ENCODE assay signal across 7 cellular contexts in genomic region chr6:137927777-137928218, GRCh38.
DNase-seq lines count a peak whose midpoint lies in the region; ATAC-seq lines count a peak whose summit lies in the region.

No MANE protein-coding gene starts in this region.

- DNase-seq in RPMI8226 (peak; percentile 77), Karpas-422 (no peak), HAP-1 (ENCODE audit: low spot score in 2 of 2) (no peak)
- peak; percentile 80 for DNase-seq in activated gamma-delta T cell treated with anti-CD3 and anti-CD28 coated beads, Interleukin-2, amount 50 U/mL, for 16 hours (ENCODE audit: low read depth)

- no peaks in the 10 kb centered on the region for H3K9me2 ChIP-seq in Karpas-422 (replicated peaks; ENCODE audit: insufficient read depth, low read length)

- H3K9me3 ChIP-seq in skeletal muscle satellite cell (replicated peaks; ENCODE audit: low read length) (no peaks in the 10 kb centered on the region), Karpas-422 (ENCODE audit: low read length) (no peaks in the 10 kb centered on the region), HAP-1 (no peaks in the 10 kb centered on the region)

- ATAC-seq in GM18909 (IDR thresholded peaks at IDR 0.05; ENCODE audit: poor library complexity, unreplicated experiment) (peak; percentile 89), HG02970 (IDR thresholded peaks at IDR 0.05; ENCODE audit: low FRiP score, unreplicated experiment) (peak; percentile 86)

- no peaks in the 10 kb centered on the region for H3K79me2 ChIP-seq in Karpas-422 (ENCODE audit: low read length)

- H3K4me1 ChIP-seq in skeletal muscle satellite cell (ENCODE audit: control insufficient read depth, insufficient read depth, low read length), result peaks cover 20% of the 10 kb centered on the region
- peaks cover 4% of the 10 kb centered on the region; the same call in 1 of the 2 replicates for H3K4me1 ChIP-seq in Karpas-422 (ENCODE audit: low read length)
- no peaks in the 10 kb centered on the region for H3K4me1 ChIP-seq in HAP-1

- in situ Hi-C loops in HAP-1 (cut with MboI; ENCODE audit: low sequenced_read_pairs), result no loop called here

- H3K27me3 ChIP-seq in skeletal muscle satellite cell (ENCODE audit: control insufficient read depth, insufficient read depth, low read length) (no peaks in the 10 kb centered on the region), Karpas-422 (ENCODE audit: low read length) (no peaks in the 10 kb centered on the region), HAP-1 (ENCODE audit: low read depth) (no peaks in the 10 kb centered on the region)

- no peaks in the 10 kb centered on the region for H4K20me1 ChIP-seq in Karpas-422 (ENCODE audit: insufficient read depth, low read depth, low read length)

- H3K36me3 ChIP-seq in skeletal muscle satellite cell (ENCODE audit: insufficient read depth, low read length), result no peaks in the 10 kb centered on the region
- no peaks in the 10 kb centered on the region for H3K36me3 ChIP-seq in Karpas-422 (ENCODE audit: insufficient read depth, low read length)
- no peaks in the 10 kb centered on the region for H3K36me3 ChIP-seq in HAP-1 (replicated peaks)

- H2AFZ ChIP-seq in Karpas-422 (ENCODE audit: low read length), result no peak overlapping the region

- no peak overlapping the region for H3K9ac ChIP-seq in skeletal muscle satellite cell (ENCODE audit: low read depth, low read length)
- H3K9ac ChIP-seq in Karpas-422 (ENCODE audit: low read length), result no peak overlapping the region

- no peak overlapping the region for H3K27ac ChIP-seq in Karpas-422 (ENCODE audit: low read length)

- H3K4me2 ChIP-seq in skeletal muscle satellite cell (ENCODE audit: low read length), result peak overlapping the region; percentile 45
- H3K4me2 ChIP-seq in Karpas-422 (ENCODE audit: low read depth, low read length, poor library complexity, severe bottlenecking), result no peak overlapping the region

- H3K4me3 ChIP-seq in skeletal muscle satellite cell (ENCODE audit: low read length) (peak overlapping the region; percentile 11), Karpas-422 (ENCODE audit: low read length) (no peak overlapping the region), HAP-1 (no peak overlapping the region)

Comparison
In these comparisons a context has a peak if more than half of its experiments do, and no peak if none do; other contexts are left out.
1. DNase-seq: peak in RPMI8226 (single experiment) and activated gamma-delta T cell treated with anti-CD3 and anti-CD28 coated beads, Interleukin-2, amount 50 U/mL, for 16 hours (single experiment); none in Karpas-422 (single experiment) and HAP-1 (0 of 2).